ENCODE assay signal across 1 cellular context in genomic region chr11:118435893-118436624, GRCh38.
TF ChIP-seq lines count a peak whose summit lies in the region.

Gene KMT2A, plus strand, starts transcription at chr11:118436492. Its CDS starts 21 bp downstream, at chr11:118436513.

TF ChIP-seq in HepG2, 621 proteins besides CTCF, POLR2A, EP300 and RAD21 (continued from another document and continues in another):
- TF ChIP-seq HMGXB4 (CRISPR knock-in tag; IDR thresholded peaks at IDR 0.05; ENCODE audit: borderline replicate concordance in 1 of 2, low read depth in 1 of 2) (peak; percentile 66 to 79; a peak in 3 of 4 replicates), ZNF280B (CRISPR knock-in tag; IDR thresholded peaks at IDR 0.05; ENCODE audit: borderline replicate concordance) (no peak), ZNF75D (CRISPR knock-in tag; IDR thresholded peaks at IDR 0.05; ENCODE audit: borderline replicate concordance) (no peak), ATF1 (CRISPR knock-in tag; IDR thresholded peaks at IDR 0.05) (no peak), TBX2 (CRISPR knock-in tag; IDR thresholded peaks at IDR 0.05; ENCODE audit: borderline replicate concordance) (no peak; the same call in 1 of the 2 replicates), REXO4 (CRISPR knock-in tag; IDR thresholded peaks at IDR 0.05; ENCODE audit: borderline replicate concordance) (no peak), ZNF652 (CRISPR knock-in tag; IDR thresholded peaks at IDR 0.05; ENCODE audit: borderline replicate concordance, low read depth) (no peak), ZSCAN30 (CRISPR knock-in tag; IDR thresholded peaks at IDR 0.05) (no peak), ZBTB26 (CRISPR knock-in tag; IDR thresholded peaks at IDR 0.05; ENCODE audit: borderline replicate concordance) (peak; percentile 75), ATM (IDR thresholded peaks at IDR 0.05; ENCODE audit: borderline replicate concordance) (no peak), RBM22 (optimal IDR thresholded peaks at IDR 0.05; ENCODE audit: low read length) (no peak), ZNF879 (CRISPR knock-in tag; IDR thresholded peaks at IDR 0.05) (no peak), FOXO1 (CRISPR knock-in tag; IDR thresholded peaks at IDR 0.05) (no peak; the same call in 1 of the 2 replicates), ZNF709 (CRISPR knock-in tag; IDR thresholded peaks at IDR 0.05) (peak; percentile 69), SMYD3 (CRISPR knock-in tag; IDR thresholded peaks at IDR 0.05) (no peak), ZNF441 (CRISPR knock-in tag; IDR thresholded peaks at IDR 0.05; ENCODE audit: borderline replicate concordance) (peak; percentile 77; the same call in 1 of the 2 replicates), ZNF407 (CRISPR knock-in tag; IDR thresholded peaks at IDR 0.05; ENCODE audit: not compliant biosample characterization) (no peak), E2F5 (CRISPR knock-in tag; conservative IDR thresholded peaks at IDR 0.05) (peak; percentile 65; the same call in 1 of the 2 replicates)
- TF ChIP-seq, protein P1, sequence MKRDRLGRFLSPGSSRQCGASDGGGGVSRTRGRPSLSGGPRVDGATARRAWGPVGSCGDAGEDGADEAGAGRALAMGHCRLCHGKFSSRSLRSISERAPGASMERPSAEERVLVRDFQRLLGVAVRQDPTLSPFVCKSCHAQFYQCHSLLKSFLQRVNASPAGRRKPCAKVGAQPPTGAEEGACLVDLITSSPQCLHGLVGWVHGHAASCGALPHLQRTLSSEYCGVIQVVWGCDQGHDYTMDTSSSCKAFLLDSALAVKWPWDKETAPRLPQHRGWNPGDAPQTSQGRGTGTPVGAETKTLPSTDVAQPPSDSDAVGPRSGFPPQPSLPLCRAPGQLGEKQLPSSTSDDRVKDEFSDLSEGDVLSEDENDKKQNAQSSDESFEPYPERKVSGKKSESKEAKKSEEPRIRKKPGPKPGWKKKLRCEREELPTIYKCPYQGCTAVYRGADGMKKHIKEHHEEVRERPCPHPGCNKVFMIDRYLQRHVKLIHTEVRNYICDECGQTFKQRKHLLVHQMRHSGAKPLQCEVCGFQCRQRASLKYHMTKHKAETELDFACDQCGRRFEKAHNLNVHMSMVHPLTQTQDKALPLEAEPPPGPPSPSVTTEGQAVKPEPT (CRISPR knock-in tag; IDR thresholded peaks at IDR 0.05; ENCODE audit: low read depth): no peak
- TF ChIP-seq, protein P2, sequence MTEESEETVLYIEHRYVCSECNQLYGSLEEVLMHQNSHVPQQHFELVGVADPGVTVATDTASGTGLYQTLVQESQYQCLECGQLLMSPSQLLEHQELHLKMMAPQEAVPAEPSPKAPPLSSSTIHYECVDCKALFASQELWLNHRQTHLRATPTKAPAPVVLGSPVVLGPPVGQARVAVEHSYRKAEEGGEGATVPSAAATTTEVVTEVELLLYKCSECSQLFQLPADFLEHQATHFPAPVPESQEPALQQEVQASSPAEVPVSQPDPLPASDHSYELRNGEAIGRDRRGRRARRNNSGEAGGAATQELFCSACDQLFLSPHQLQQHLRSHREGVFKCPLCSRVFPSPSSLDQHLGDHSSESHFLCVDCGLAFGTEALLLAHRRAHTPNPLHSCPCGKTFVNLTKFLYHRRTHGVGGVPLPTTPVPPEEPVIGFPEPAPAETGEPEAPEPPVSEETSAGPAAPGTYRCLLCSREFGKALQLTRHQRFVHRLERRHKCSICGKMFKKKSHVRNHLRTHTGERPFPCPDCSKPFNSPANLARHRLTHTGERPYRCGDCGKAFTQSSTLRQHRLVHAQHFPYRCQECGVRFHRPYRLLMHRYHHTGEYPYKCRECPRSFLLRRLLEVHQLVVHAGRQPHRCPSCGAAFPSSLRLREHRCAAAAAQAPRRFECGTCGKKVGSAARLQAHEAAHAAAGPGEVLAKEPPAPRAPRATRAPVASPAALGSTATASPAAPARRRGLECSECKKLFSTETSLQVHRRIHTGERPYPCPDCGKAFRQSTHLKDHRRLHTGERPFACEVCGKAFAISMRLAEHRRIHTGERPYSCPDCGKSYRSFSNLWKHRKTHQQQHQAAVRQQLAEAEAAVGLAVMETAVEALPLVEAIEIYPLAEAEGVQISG (CRISPR knock-in tag; IDR thresholded peaks at IDR 0.05): peak; percentile 59; the same call in 1 of the 2 replicates
- TF ChIP-seq, protein P3, sequence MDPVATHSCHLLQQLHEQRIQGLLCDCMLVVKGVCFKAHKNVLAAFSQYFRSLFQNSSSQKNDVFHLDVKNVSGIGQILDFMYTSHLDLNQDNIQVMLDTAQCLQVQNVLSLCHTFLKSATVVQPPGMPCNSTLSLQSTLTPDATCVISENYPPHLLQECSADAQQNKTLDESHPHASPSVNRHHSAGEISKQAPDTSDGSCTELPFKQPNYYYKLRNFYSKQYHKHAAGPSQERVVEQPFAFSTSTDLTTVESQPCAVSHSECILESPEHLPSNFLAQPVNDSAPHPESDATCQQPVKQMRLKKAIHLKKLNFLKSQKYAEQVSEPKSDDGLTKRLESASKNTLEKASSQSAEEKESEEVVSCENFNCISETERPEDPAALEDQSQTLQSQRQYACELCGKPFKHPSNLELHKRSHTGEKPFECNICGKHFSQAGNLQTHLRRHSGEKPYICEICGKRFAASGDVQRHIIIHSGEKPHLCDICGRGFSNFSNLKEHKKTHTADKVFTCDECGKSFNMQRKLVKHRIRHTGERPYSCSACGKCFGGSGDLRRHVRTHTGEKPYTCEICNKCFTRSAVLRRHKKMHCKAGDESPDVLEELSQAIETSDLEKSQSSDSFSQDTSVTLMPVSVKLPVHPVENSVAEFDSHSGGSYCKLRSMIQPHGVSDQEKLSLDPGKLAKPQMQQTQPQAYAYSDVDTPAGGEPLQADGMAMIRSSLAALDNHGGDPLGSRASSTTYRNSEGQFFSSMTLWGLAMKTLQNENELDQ (CRISPR knock-in tag; IDR thresholded peaks at IDR 0.05; ENCODE audit: borderline replicate concordance): no peak; the same call in 1 of the 2 replicates
- TF ChIP-seq, protein P4, sequence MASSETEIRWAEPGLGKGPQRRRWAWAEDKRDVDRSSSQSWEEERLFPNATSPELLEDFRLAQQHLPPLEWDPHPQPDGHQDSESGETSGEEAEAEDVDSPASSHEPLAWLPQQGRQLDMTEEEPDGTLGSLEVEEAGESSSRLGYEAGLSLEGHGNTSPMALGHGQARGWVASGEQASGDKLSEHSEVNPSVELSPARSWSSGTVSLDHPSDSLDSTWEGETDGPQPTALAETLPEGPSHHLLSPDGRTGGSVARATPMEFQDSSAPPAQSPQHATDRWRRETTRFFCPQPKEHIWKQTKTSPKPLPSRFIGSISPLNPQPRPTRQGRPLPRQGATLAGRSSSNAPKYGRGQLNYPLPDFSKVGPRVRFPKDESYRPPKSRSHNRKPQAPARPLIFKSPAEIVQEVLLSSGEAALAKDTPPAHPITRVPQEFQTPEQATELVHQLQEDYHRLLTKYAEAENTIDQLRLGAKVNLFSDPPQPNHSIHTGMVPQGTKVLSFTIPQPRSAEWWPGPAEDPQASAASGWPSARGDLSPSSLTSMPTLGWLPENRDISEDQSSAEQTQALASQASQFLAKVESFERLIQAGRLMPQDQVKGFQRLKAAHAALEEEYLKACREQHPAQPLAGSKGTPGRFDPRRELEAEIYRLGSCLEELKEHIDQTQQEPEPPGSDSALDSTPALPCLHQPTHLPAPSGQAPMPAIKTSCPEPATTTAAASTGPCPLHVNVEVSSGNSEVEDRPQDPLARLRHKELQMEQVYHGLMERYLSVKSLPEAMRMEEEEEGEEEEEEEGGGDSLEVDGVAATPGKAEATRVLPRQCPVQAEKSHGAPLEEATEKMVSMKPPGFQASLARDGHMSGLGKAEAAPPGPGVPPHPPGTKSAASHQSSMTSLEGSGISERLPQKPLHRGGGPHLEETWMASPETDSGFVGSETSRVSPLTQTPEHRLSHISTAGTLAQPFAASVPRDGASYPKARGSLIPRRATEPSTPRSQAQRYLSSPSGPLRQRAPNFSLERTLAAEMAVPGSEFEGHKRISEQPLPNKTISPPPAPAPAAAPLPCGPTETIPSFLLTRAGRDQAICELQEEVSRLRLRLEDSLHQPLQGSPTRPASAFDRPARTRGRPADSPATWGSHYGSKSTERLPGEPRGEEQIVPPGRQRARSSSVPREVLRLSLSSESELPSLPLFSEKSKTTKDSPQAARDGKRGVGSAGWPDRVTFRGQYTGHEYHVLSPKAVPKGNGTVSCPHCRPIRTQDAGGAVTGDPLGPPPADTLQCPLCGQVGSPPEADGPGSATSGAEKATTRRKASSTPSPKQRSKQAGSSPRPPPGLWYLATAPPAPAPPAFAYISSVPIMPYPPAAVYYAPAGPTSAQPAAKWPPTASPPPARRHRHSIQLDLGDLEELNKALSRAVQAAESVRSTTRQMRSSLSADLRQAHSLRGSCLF (CRISPR knock-in tag; IDR thresholded peaks at IDR 0.05; ENCODE audit: borderline replicate concordance): no peak
